8 cellular contexts compared by ENCODE assay signal in the genomic region with DNA sequence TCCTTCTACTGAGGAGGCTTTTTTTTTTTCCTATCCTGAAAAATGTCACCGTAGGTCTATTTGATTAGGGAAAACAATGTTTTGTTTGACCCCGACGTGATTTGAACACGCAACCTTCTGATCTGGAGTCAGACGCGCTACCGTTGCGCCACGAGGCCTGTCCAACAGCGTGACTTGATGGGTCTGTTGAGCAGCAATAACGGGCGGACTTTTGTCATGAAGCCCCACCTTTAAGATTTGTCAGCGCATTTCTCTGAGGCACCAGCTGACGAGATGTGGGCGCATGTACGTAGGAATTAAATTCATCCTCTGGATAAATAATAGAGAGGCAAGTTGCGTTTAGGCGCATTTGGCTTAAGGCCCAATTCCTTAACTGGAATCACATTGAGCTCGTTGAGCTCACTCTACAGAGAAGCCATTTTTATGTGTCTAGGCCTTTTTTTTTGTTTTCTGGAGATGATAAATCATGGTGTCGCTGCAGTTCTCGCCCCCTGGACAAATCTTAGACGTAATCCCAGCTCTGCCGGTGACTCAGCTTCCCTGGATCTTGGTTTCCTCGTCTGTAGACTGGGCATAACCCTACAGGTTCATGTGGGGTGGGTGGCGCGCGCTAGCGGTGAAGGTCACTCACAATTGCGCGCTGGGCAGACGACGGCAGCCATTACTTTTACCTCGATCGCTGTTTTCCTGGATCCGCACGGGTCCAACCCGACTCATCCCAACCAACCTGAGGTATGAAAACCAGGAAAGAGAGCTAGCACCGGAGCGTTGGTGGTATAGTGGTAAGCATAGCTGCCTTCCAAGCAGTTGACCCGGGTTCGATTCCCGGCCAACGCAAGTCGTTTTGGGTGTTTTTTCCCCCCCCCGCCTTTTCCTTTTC. TPM values are rescaled to one million over a fixed set of nuclear protein-coding genes. Genes with fewer than 3 reads are reported as not detected.
A peak's percentile ranks its signal among the peaks of the same experiment; 100 is the strongest.
DNase-seq lines count a peak whose midpoint lies in the region; ATAC-seq and TF ChIP-seq lines count a peak whose summit lies in the region.

No MANE protein-coding gene starts in this region.

- DNase-seq in KG1 (lab: John Stamatoyannopoulos, UW) (peak; percentile 51), Panc1 (ENCODE audit: low read depth, low spot score) (peak; percentile 98), erythroblast (lab: John Stamatoyannopoulos, UW) (peak; percentile 91 to 94), mucosa of gallbladder (ENCODE audit: low spot score) (peak; percentile 95)
- peak; percentile 98 for DNase-seq in activated T-cell treated with anti-CD3 and anti-CD28 coated beads, Interleukin-2, amount 50 U/mL, for 24 hours
- peak; percentile 73 to 76 for DNase-seq in stimulated activated CD8-positive, alpha-beta memory T cell treated with anti-CD3 and anti-CD28 coated beads, Interleukin-2, amount 100 ng/mL, for 1 hour (ENCODE audit: low read depth in 2 of 2)

- in situ Hi-C loops in Panc1 (cut with HindIII; ENCODE audit: low pct_unique_long_range_greater_than_20kb, low sequenced_read_pairs) = no loop called here

- BruUV-seq in Panc1 (replicated peaks; lab: Mats Ljungman, UMichigan) = no TSS peak

- H3K4me1 ChIP-seq in DOHH2 (ENCODE audit: control insufficient read depth, low read length) = peaks cover 33% of the 10 kb centered on the region
- peaks cover 19% of the 10 kb centered on the region for H3K4me1 ChIP-seq in Panc1 (ENCODE audit: control insufficient read depth, insufficient read depth, low read length)

- CTCF ChIA-PET in Panc1 (lab: Charles Lee) = interaction anchor here (0.6 kb wide), 1 partner anchor 101 kb away, joined by 3 read pairs; no protein-coding TSS in a partner anchor

- peak; percentile 48 for TF ChIP-seq POLR2A in erythroblast (IDR thresholded peaks at IDR 0.05; ENCODE audit: low read length)

- H3K9me3 ChIP-seq in DOHH2 (ENCODE audit: control insufficient read depth, insufficient read depth, low read length) (no peaks in the 10 kb centered on the region), Panc1 (ENCODE audit: control insufficient read depth, insufficient read depth, low read depth, low read length) (no peaks in the 10 kb centered on the region)

- peak overlapping the region; percentile 99 for H3K4me3 ChIP-seq in DOHH2 (ENCODE audit: low read length)
- peak overlapping the region; percentile 81 to 90 for H3K4me3 ChIP-seq in Panc1 (ENCODE audit: low read depth in 2 of 2, low read length in 2 of 2)

- no peaks in the 10 kb centered on the region for H3K27me3 Mint-ChIP-seq in activated T-cell treated with anti-CD3 and anti-CD28 coated beads, Interleukin-2, amount 50 U/mL, for 24 hours

- TF ChIP-seq CTCF in DOHH2 (IDR thresholded peaks at IDR 0.05; ENCODE audit: low read depth, low read length, poor library complexity, severe bottlenecking) (no peak), Panc1 (IDR thresholded peaks at IDR 0.05) (no peak)

- peak overlapping the region; percentile 99 for H3K27ac Mint-ChIP-seq in activated T-cell treated with anti-CD3 and anti-CD28 coated beads, Interleukin-2, amount 50 U/mL, for 24 hours

- H3K79me2 ChIP-seq in DOHH2 (ENCODE audit: control insufficient read depth, low read length) = no peaks in the 10 kb centered on the region

- ATAC-seq in Panc1 (peak; percentile 54), GM19395 (IDR thresholded peaks at IDR 0.05; ENCODE audit: unreplicated experiment) (no peak)

- no peaks in the 10 kb centered on the region for H3K9me2 ChIP-seq in DOHH2 (replicated peaks; ENCODE audit: control insufficient read depth, low read length)

- no peaks in the 10 kb centered on the region for H3K9me3 Mint-ChIP-seq in activated T-cell treated with anti-CD3 and anti-CD28 coated beads, Interleukin-2, amount 50 U/mL, for 24 hours

- peak overlapping the region; percentile 98 for H3K4me2 ChIP-seq in DOHH2 (ENCODE audit: low read length)

- H3F3A ChIP-seq in DOHH2 (ENCODE audit: control insufficient read depth, insufficient read depth) = peaks cover 30% of the 10 kb centered on the region

- peak overlapping the region; percentile 95 for H3K4me3 Mint-ChIP-seq in activated T-cell treated with anti-CD3 and anti-CD28 coated beads, Interleukin-2, amount 50 U/mL, for 24 hours

- H3K36me3 ChIP-seq in DOHH2 (ENCODE audit: control insufficient read depth, low read length) (no peaks in the 10 kb centered on the region; the same call in 1 of the 2 replicates), Panc1 (ENCODE audit: control insufficient read depth, insufficient read depth, low read length) (no peaks in the 10 kb centered on the region)

- intact Hi-C loops in Panc1 (cut with micrococcal nuclease; ENCODE audit: unreplicated experiment) = loop anchor here (10.0 kb wide), 1 partner anchor 96 kb away; a partner anchor contains a TSS

- peaks cover 49% of the 10 kb centered on the region for H3K4me1 Mint-ChIP-seq in activated T-cell treated with anti-CD3 and anti-CD28 coated beads, Interleukin-2, amount 50 U/mL, for 24 hours (ENCODE audit: low read depth)

- H4K20me1 ChIP-seq in DOHH2 (ENCODE audit: control insufficient read depth, insufficient read depth, low read depth, low read length) = no peaks in the 10 kb centered on the region

- H3K27ac ChIP-seq in DOHH2 (ENCODE audit: low read depth, low read length) (peak overlapping the region; percentile 88), Panc1 (ENCODE audit: low read length) (peak overlapping the region; percentile 95)

- POLR2A ChIA-PET in Panc1 (lab: Charles Lee) = interaction anchor here (0.6 to 1.4 kb wide), 3 partner anchors 11 to 47 kb away, joined by 3 to 8 read pairs (median 6); a partner anchor contains a TSS

- H3K27me3 ChIP-seq in DOHH2 (ENCODE audit: control insufficient read depth, low read length) = no peaks in the 10 kb centered on the region
- H3K27me3 ChIP-seq in Panc1 (ENCODE audit: control insufficient read depth, insufficient read depth, low read length) = no peaks in the 10 kb centered on the region

- peaks cover 11% of the 10 kb centered on the region for H3K36me3 Mint-ChIP-seq in activated T-cell treated with anti-CD3 and anti-CD28 coated beads, Interleukin-2, amount 50 U/mL, for 24 hours (ENCODE audit: low read depth)

RNA-seq across cellular contexts. Expression of a gene that starts 10.6 kb away (rescaled TPM):
- total RNA-seq in Panc1 (2021; ENCODE audit: unreplicated experiment) (85.8 TPM), mucosa of gallbladder (1.9 TPM)
- 31.8 TPM for polyA plus RNA-seq in Panc1 (2012; ENCODE audit: insufficient read length)

RNA-seq across cellular contexts. Expression of a gene that starts 26.8 kb away (rescaled TPM):
- 34.2 TPM for total RNA-seq in Panc1 (2021; ENCODE audit: unreplicated experiment)
- 29.6 TPM for polyA plus RNA-seq in Panc1 (2012; ENCODE audit: insufficient read length)
- 66.3 TPM for total RNA-seq in mucosa of gallbladder

RNA-seq across cellular contexts. Expression of a gene that starts 28.1 kb away (rescaled TPM):
- total RNA-seq in Panc1 (2021; ENCODE audit: unreplicated experiment) (73.0 TPM), mucosa of gallbladder (31.4 TPM)
- polyA plus RNA-seq in Panc1 (2012; ENCODE audit: insufficient read length) = 46.2 TPM

RNA-seq across cellular contexts. Expression of a gene that starts 31.0 kb away (rescaled TPM):
- total RNA-seq in Panc1 (2021; ENCODE audit: unreplicated experiment) = 9.3 TPM
- 11.5 TPM for polyA plus RNA-seq in Panc1 (2012; ENCODE audit: insufficient read length)
- 12.4 TPM for total RNA-seq in mucosa of gallbladder

RNA-seq across cellular contexts. Expression of a gene that starts 44.8 kb away (rescaled TPM):
- total RNA-seq in Panc1 (2021; ENCODE audit: unreplicated experiment) (10.6 TPM), mucosa of gallbladder (22.5 TPM)
- 8.1 TPM for polyA plus RNA-seq in Panc1 (2012; ENCODE audit: insufficient read length)

Comparison
In these comparisons a context has a peak if more than half of its experiments do, and no peak if none do; other contexts are left out.
1. RNA of a gene that starts 10.6 kb away (total RNA-seq): 85.8 TPM in Panc1 (single experiment); 1.9 TPM in mucosa of gallbladder (single experiment); every median in the first group is over 10 times any median in the second.
2. Peak in every context shown above with its lines, with median percentiles within 50 percentile points of each other: DNase-seq.